In genomic region chr3:187044206-187044605, GRCh38 we compare ENCODE assay signal across 10 cellular contexts.
DNase-seq lines count a peak whose midpoint lies in the region; ATAC-seq, FAIRE-seq and TF ChIP-seq lines count a peak whose summit lies in the region.
"Had no signal": no experiment of that assay in that cellular context is flagged by ENCODE, and none has a peak within 500 bp of the region (broad histone marks: within the 10 kb centered on the region; RNA-seq: fewer than 3 reads in every experiment).

No MANE protein-coding gene starts in this region.

- peaks cover 94% of the 10 kb centered on the region for H3K4me1 Mint-ChIP-seq in activated T-cell treated with anti-CD3 and anti-CD28 coated beads, Interleukin-2, amount 50 U/mL, for 24 hours (ENCODE audit: low read depth)

- no peak overlapping the region for H3K4me3 ChIP-seq in muscle layer of duodenum (ENCODE audit: low read depth in 1 of 2, low read length in 2 of 2)

- H3K27ac ChIP-seq in muscle layer of duodenum (ENCODE audit: low read length), result peak overlapping the region; percentile 13
- H3K27ac ChIP-seq: C4-2B, VCaP had no signal

- H3K27ac Mint-ChIP-seq in activated T-cell treated with anti-CD3 and anti-CD28 coated beads, Interleukin-2, amount 50 U/mL, for 24 hours, result peak overlapping the region; percentile 95

- no peak for DNase-seq in activated T-cell treated with anti-CD3 and anti-CD28 coated beads, Interleukin-2, amount 50 U/mL, for 24 hours
- no peak for DNase-seq in activated T-cell treated with anti-CD3 and anti-CD28 coated beads for 4 hours
- peak; percentile 28 for DNase-seq in SIG-M5 (lab: John Stamatoyannopoulos, UW)
- DNase-seq in H54 (ENCODE audit: insufficient read length, low spot score), result no peak
- DNase-seq in globus pallidus (ENCODE audit: low spot score), result no peak
- DNase-seq in OCI-M2 (lab: John Stamatoyannopoulos, UW; ENCODE audit: unreplicated experiment), result no peak

- peaks cover 99% of the 10 kb centered on the region for H3K36me3 Mint-ChIP-seq in activated T-cell treated with anti-CD3 and anti-CD28 coated beads, Interleukin-2, amount 50 U/mL, for 24 hours (ENCODE audit: low read depth)

- ATAC-seq in HG02973 (IDR thresholded peaks at IDR 0.05; ENCODE audit: unreplicated experiment), result peak; percentile 49

- no peaks in the 10 kb centered on the region for H3K27me3 Mint-ChIP-seq in activated T-cell treated with anti-CD3 and anti-CD28 coated beads, Interleukin-2, amount 50 U/mL, for 24 hours

- H3K36me3 ChIP-seq in muscle layer of duodenum (ENCODE audit: control insufficient read depth in 1 of 2, insufficient read depth in 2 of 2, low read length in 2 of 2), result no peaks in the 10 kb centered on the region

- peaks cover 0 to 6% of the 10 kb centered on the region in 2 donors for H3K4me1 ChIP-seq in muscle layer of duodenum (ENCODE audit: control insufficient read depth in 1 of 2, insufficient read depth in 2 of 2, low read length in 2 of 2)

- H3K27me3 ChIP-seq in muscle layer of duodenum (ENCODE audit: low read depth, low read length), result no peaks in the 10 kb centered on the region

- H3K9me3 Mint-ChIP-seq in activated T-cell treated with anti-CD3 and anti-CD28 coated beads, Interleukin-2, amount 50 U/mL, for 24 hours, result peaks cover 5% of the 10 kb centered on the region

- no peak for TF ChIP-seq POLR2A in H54 (IDR thresholded peaks at IDR 0.05; ENCODE audit: low read depth, low read length)

- H3K9me3 ChIP-seq in muscle layer of duodenum (ENCODE audit: control insufficient read depth in 1 of 2, low read length in 2 of 2), result no peaks in the 10 kb centered on the region

- peak overlapping the region; percentile 63 for H3K4me3 Mint-ChIP-seq in activated T-cell treated with anti-CD3 and anti-CD28 coated beads, Interleukin-2, amount 50 U/mL, for 24 hours

- no peak for FAIRE-seq in H54 (lab: Jason Lieb, UNC)
